In genomic region chr9:32142074-32142473, GRCh38 we compare ENCODE assay signal across 2 cellular contexts.
TF ChIP-seq lines count a peak whose summit lies in the region.

No MANE protein-coding gene starts in this region.

TF ChIP-seq in SK-N-SH, 30 proteins besides CTCF, POLR2A, EP300 and RAD21 (continued from another document):
- TF ChIP-seq REST (IDR thresholded peaks at IDR 0.05; ENCODE audit: low read depth, low read length): no peak
- TF ChIP-seq MEF2A (IDR thresholded peaks at IDR 0.05; ENCODE audit: borderline replicate concordance, low read depth): no peak
- TF ChIP-seq FOSL2 (IDR thresholded peaks at IDR 0.05; ENCODE audit: borderline replicate concordance, low read depth): no peak
- TF ChIP-seq, protein P1, sequence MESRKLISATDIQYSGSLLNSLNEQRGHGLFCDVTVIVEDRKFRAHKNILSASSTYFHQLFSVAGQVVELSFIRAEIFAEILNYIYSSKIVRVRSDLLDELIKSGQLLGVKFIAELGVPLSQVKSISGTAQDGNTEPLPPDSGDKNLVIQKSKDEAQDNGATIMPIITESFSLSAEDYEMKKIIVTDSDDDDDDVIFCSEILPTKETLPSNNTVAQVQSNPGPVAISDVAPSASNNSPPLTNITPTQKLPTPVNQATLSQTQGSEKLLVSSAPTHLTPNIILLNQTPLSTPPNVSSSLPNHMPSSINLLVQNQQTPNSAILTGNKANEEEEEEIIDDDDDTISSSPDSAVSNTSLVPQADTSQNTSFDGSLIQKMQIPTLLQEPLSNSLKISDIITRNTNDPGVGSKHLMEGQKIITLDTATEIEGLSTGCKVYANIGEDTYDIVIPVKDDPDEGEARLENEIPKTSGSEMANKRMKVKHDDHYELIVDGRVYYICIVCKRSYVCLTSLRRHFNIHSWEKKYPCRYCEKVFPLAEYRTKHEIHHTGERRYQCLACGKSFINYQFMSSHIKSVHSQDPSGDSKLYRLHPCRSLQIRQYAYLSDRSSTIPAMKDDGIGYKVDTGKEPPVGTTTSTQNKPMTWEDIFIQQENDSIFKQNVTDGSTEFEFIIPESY (IDR thresholded peaks at IDR 0.05; ENCODE audit: borderline replicate concordance, low read depth): no peak
- peak; percentile 47; the same call in 1 of the 2 replicates for TF ChIP-seq POLR2AphosphoS5 (IDR thresholded peaks at IDR 0.05; ENCODE audit: low read depth, low read length)
- TF ChIP-seq SIN3A (IDR thresholded peaks at IDR 0.05; ENCODE audit: borderline replicate concordance, low read depth, low read length): no peak
- TF ChIP-seq SMC3 (IDR thresholded peaks at IDR 0.05; ENCODE audit: low read depth, low read length): no peak
- TF ChIP-seq YY1 (IDR thresholded peaks at IDR 0.05; ENCODE audit: low read depth): no peak
- TF ChIP-seq JUND (IDR thresholded peaks at IDR 0.05): no peak; the same call in 1 of the 2 replicates
- TF ChIP-seq, protein P2, sequence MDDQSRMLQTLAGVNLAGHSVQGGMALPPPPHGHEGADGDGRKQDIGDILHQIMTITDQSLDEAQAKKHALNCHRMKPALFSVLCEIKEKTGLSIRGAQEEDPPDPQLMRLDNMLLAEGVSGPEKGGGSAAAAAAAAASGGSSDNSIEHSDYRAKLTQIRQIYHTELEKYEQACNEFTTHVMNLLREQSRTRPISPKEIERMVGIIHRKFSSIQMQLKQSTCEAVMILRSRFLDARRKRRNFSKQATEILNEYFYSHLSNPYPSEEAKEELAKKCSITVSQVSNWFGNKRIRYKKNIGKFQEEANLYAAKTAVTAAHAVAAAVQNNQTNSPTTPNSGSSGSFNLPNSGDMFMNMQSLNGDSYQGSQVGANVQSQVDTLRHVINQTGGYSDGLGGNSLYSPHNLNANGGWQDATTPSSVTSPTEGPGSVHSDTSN (IDR thresholded peaks at IDR 0.05): no peak
- TF ChIP-seq RFX5 (IDR thresholded peaks at IDR 0.05; ENCODE audit: low read length): no peak
- peak; percentile 66; the same call in 1 of the 2 replicates for TF ChIP-seq TEAD4 (IDR thresholded peaks at IDR 0.05; ENCODE audit: borderline replicate concordance, insufficient read depth)
- TF ChIP-seq NRF1 (IDR thresholded peaks at IDR 0.05; ENCODE audit: low read depth, low read length): no peak
- no peak for TF ChIP-seq EZH2phosphoT487 (IDR thresholded peaks at IDR 0.05; ENCODE audit: borderline replicate concordance, low read depth)
- TF ChIP-seq RXRA (IDR thresholded peaks at IDR 0.05; ENCODE audit: borderline replicate concordance, low read depth): no peak
- no peak for TF ChIP-seq USF1 (IDR thresholded peaks at IDR 0.05; ENCODE audit: borderline replicate concordance, low read depth)
- peak; percentile 82 for TF ChIP-seq CHD2 (IDR thresholded peaks at IDR 0.05; ENCODE audit: low read length, partially characterized antibody)
- no peak for TF ChIP-seq TAF1 (IDR thresholded peaks at IDR 0.05; ENCODE audit: borderline replicate concordance, low read depth, low read length)
- TF ChIP-seq, protein P3, sequence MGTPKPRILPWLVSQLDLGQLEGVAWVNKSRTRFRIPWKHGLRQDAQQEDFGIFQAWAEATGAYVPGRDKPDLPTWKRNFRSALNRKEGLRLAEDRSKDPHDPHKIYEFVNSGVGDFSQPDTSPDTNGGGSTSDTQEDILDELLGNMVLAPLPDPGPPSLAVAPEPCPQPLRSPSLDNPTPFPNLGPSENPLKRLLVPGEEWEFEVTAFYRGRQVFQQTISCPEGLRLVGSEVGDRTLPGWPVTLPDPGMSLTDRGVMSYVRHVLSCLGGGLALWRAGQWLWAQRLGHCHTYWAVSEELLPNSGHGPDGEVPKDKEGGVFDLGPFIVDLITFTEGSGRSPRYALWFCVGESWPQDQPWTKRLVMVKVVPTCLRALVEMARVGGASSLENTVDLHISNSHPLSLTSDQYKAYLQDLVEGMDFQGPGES (IDR thresholded peaks at IDR 0.05; ENCODE audit: low read depth, low read length): no peak
- no peak for TF ChIP-seq NFIC (IDR thresholded peaks at IDR 0.05; ENCODE audit: borderline replicate concordance)
- no peak for TF ChIP-seq FOXM1 (IDR thresholded peaks at IDR 0.05; ENCODE audit: low read depth)
- TF ChIP-seq, protein P4, sequence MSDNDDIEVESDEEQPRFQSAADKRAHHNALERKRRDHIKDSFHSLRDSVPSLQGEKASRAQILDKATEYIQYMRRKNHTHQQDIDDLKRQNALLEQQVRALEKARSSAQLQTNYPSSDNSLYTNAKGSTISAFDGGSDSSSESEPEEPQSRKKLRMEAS (IDR thresholded peaks at IDR 0.05; ENCODE audit: low read depth): no peak
TF ChIP-seq in SK-N-SH: peak in this region for 8.

TF ChIP-seq in SK-N-SH treated with all-trans-retinoic acid at 6 μM for 48 hours, 23 proteins besides CTCF, POLR2A, EP300 and RAD21 (continued from another document):
- no peak for TF ChIP-seq TOX (CRISPR knock-in tag; IDR thresholded peaks at IDR 0.05; ENCODE audit: borderline replicate concordance)
- 0 out of 2 replicates have a peak, but pooled peaks have one; percentile 56 for TF ChIP-seq ZFP3 (CRISPR knock-in tag; IDR thresholded peaks at IDR 0.05)
- TF ChIP-seq ZFP30 (CRISPR knock-in tag; IDR thresholded peaks at IDR 0.05): 0 out of 2 replicates have a peak, but pooled peaks have one; percentile 45
- TF ChIP-seq OSR1 (CRISPR knock-in tag; IDR thresholded peaks at IDR 0.05): no peak
- TF ChIP-seq GLIS3 (CRISPR knock-in tag; IDR thresholded peaks at IDR 0.05): peak; percentile 98
- peak; percentile 86; the same call in 1 of the 2 replicates for TF ChIP-seq ARNTL (CRISPR knock-in tag; IDR thresholded peaks at IDR 0.05; ENCODE audit: borderline replicate concordance, low read depth)
- TF ChIP-seq PPARA (CRISPR knock-in tag; IDR thresholded peaks at IDR 0.05; ENCODE audit: borderline replicate concordance): 0 out of 2 replicates have a peak, but pooled peaks have one; percentile 77
- TF ChIP-seq ESRRG (CRISPR knock-in tag; IDR thresholded peaks at IDR 0.05): peak; percentile 83; the same call in 1 of the 2 replicates
- TF ChIP-seq, protein P5, sequence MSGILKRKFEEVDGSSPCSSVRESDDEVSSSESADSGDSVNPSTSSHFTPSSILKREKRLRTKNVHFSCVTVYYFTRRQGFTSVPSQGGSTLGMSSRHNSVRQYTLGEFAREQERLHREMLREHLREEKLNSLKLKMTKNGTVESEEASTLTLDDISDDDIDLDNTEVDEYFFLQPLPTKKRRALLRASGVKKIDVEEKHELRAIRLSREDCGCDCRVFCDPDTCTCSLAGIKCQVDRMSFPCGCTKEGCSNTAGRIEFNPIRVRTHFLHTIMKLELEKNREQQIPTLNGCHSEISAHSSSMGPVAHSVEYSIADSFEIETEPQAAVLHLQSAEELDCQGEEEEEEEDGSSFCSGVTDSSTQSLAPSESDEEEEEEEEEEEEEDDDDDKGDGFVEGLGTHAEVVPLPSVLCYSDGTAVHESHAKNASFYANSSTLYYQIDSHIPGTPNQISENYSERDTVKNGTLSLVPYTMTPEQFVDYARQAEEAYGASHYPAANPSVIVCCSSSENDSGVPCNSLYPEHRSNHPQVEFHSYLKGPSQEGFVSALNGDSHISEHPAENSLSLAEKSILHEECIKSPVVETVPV (CRISPR knock-in tag; IDR thresholded peaks at IDR 0.05): peak; percentile 97
- TF ChIP-seq CREB5 (CRISPR knock-in tag; IDR thresholded peaks at IDR 0.05; ENCODE audit: low read depth): peak; percentile 93
- TF ChIP-seq TCF4 (CRISPR knock-in tag; IDR thresholded peaks at IDR 0.05; ENCODE audit: borderline replicate concordance): peak; percentile 100
- no peak for TF ChIP-seq CSDC2 (CRISPR knock-in tag; IDR thresholded peaks at IDR 0.05)
- no peak for TF ChIP-seq RARB (CRISPR knock-in tag; IDR thresholded peaks at IDR 0.05)
TF ChIP-seq in SK-N-SH treated with all-trans-retinoic acid at 6 μM for 48 hours: peak in this region for 18.
